8 cellular contexts compared by ENCODE assay signal in the genomic region with DNA sequence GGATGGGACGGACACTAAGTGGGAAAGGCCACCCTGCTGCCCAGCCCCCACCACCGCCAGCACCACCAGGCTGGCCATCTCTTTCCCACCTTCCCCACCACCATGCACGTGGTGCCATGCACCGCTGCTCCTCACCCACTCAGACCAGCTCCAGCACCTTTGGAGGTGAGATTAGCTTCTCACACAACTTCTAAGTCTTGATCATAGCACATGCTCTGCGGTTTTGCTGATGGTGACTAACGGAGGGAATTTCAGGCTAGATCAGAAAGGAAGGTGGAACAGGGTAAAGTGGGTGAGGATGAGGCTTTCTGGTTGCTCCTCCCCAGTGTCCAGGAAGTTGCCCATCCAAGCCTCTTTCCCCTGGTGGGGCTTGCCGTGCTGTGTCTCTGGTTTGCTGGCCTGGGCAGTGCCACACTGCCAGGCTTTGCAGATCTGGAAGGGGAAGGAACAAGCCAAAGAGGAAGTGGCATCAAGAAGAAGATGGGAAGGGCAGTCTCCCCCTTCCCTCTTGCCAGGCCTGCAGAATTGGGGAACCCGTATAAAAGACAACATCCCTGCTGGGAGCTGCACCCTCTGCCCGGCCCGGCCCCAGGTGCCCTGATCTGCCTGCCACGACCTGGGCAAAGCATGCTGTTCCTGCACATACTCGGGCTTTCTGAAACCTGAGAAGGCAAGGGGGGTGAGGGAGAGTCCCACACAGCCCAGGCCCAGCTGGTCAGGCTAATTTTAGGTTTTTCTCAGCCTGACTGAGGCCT.
DNase-seq lines count a peak whose midpoint lies in the region; ATAC-seq and TF ChIP-seq lines count a peak whose summit lies in the region.

No MANE protein-coding gene starts in this region.

- DNase-seq in COLO668 (lab: John Stamatoyannopoulos, UW; ENCODE audit: unreplicated experiment) (peak; percentile 12), GM19240 (ENCODE audit: insufficient read length, low spot score) (peak; percentile 38), glomerular visceral epithelial cell (ENCODE audit: extremely low spot score) (peak; percentile 97), coronary artery (ENCODE audit: low spot score) (no peak), GM19238 (ENCODE audit: insufficient read length, low spot score) (no peak)
- peak; percentile 63 for DNase-seq in stimulated activated naive CD8-positive, alpha-beta T cell treated with anti-CD3 and anti-CD28 coated beads, Interleukin-15, Interleukin-2, amounts not matched to agents 100 U/mL and 50 U/mL, for 24 hours

- H3K4me3 ChIP-seq in coronary artery = no peak overlapping the region

- ATAC-seq in HG03139 (IDR thresholded peaks at IDR 0.05; ENCODE audit: unreplicated experiment) (peak; percentile 42), SK-N-SH treated with all-trans-retinoic acid at 6 μM for 48 hours (peak; percentile 67)
- ATAC-seq in stimulated activated naive CD8-positive, alpha-beta T cell treated with anti-CD3 and anti-CD28 coated beads, Interleukin-15, Interleukin-2, amounts not matched to agents 100 U/mL and 50 U/mL, for 24 hours = peak; percentile 59

- H3K27ac ChIP-seq in coronary artery = peak overlapping the region in 1 of 2 donors; percentile 80

- no peak for TF ChIP-seq CTCF in coronary artery (IDR thresholded peaks at IDR 0.05)

TF ChIP-seq in SK-N-SH treated with all-trans-retinoic acid at 6 μM for 48 hours, 23 proteins besides CTCF, POLR2A, EP300 and RAD21:
- TF ChIP-seq OSR1 (CRISPR knock-in tag; IDR thresholded peaks at IDR 0.05) (no peak), ZNF70 (CRISPR knock-in tag; IDR thresholded peaks at IDR 0.05) (no peak), ZC3H10 (CRISPR knock-in tag; IDR thresholded peaks at IDR 0.05) (no peak), SNAI2 (CRISPR knock-in tag; IDR thresholded peaks at IDR 0.05) (no peak), ZNF8 (CRISPR knock-in tag; IDR thresholded peaks at IDR 0.05) (no peak), ESRRG (CRISPR knock-in tag; IDR thresholded peaks at IDR 0.05) (no peak), ZFP30 (CRISPR knock-in tag; IDR thresholded peaks at IDR 0.05) (no peak), TOX (CRISPR knock-in tag; IDR thresholded peaks at IDR 0.05; ENCODE audit: borderline replicate concordance) (no peak), ARNTL (CRISPR knock-in tag; IDR thresholded peaks at IDR 0.05; ENCODE audit: borderline replicate concordance, low read depth) (no peak), CREB5 (CRISPR knock-in tag; IDR thresholded peaks at IDR 0.05; ENCODE audit: low read depth) (no peak), PPARA (CRISPR knock-in tag; IDR thresholded peaks at IDR 0.05; ENCODE audit: borderline replicate concordance) (no peak)
- TF ChIP-seq, protein P1, sequence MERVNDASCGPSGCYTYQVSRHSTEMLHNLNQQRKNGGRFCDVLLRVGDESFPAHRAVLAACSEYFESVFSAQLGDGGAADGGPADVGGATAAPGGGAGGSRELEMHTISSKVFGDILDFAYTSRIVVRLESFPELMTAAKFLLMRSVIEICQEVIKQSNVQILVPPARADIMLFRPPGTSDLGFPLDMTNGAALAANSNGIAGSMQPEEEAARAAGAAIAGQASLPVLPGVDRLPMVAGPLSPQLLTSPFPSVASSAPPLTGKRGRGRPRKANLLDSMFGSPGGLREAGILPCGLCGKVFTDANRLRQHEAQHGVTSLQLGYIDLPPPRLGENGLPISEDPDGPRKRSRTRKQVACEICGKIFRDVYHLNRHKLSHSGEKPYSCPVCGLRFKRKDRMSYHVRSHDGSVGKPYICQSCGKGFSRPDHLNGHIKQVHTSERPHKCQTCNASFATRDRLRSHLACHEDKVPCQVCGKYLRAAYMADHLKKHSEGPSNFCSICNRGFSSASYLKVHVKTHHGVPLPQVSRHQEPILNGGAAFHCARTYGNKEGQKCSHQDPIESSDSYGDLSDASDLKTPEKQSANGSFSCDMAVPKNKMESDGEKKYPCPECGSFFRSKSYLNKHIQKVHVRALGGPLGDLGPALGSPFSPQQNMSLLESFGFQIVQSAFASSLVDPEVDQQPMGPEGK (CRISPR knock-in tag; IDR thresholded peaks at IDR 0.05; ENCODE audit: borderline replicate concordance) = no peak
- TF ChIP-seq, protein P2, sequence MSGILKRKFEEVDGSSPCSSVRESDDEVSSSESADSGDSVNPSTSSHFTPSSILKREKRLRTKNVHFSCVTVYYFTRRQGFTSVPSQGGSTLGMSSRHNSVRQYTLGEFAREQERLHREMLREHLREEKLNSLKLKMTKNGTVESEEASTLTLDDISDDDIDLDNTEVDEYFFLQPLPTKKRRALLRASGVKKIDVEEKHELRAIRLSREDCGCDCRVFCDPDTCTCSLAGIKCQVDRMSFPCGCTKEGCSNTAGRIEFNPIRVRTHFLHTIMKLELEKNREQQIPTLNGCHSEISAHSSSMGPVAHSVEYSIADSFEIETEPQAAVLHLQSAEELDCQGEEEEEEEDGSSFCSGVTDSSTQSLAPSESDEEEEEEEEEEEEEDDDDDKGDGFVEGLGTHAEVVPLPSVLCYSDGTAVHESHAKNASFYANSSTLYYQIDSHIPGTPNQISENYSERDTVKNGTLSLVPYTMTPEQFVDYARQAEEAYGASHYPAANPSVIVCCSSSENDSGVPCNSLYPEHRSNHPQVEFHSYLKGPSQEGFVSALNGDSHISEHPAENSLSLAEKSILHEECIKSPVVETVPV (CRISPR knock-in tag; IDR thresholded peaks at IDR 0.05) = no peak

Comparison
In these comparisons a context has a peak if more than half of its experiments do, and no peak if none do; other contexts are left out.
1. DNase-seq: peak in COLO668 (single experiment), GM19240 (single experiment), glomerular visceral epithelial cell (single experiment) and stimulated activated naive CD8-positive, alpha-beta T cell treated with anti-CD3 and anti-CD28 coated beads, Interleukin-15, Interleukin-2, amounts not matched to agents 100 U/mL and 50 U/mL, for 24 hours (single experiment); none in coronary artery (single experiment) and GM19238 (single experiment).
2. Peak in every context shown above with its lines, with median percentiles within 50 percentile points of each other: ATAC-seq.